ENCODE assay signal across 8 cellular contexts in genomic region chr17:42458497-42459255, GRCh38. TPM values are rescaled to one million over a fixed set of nuclear protein-coding genes. Genes with fewer than 3 reads are reported as not detected.
DNase-seq lines count a peak whose midpoint lies in the region; ATAC-seq and TF ChIP-seq lines count a peak whose summit lies in the region.

ATP6V0A1 (plus strand) TSS chr17:42458878; CDS start chr17:42460895, 2,017 bp downstream.

- no peaks in the 10 kb centered on the region for H3K9me3 Mint-ChIP-seq in CD4-positive, alpha-beta T cell
- no peaks in the 10 kb centered on the region for H3K9me3 Mint-ChIP-seq in activated T-cell treated with anti-CD3 and anti-CD28 coated beads, Interleukin-2, amount 50 U/mL, for 24 hours

- intact Hi-C loops in CD4-positive, alpha-beta T cell (cut with DNase I, micrococcal nuclease) = loop anchor here in 1 of 2 experiments (2.0 to 5.0 kb wide), 2 partner anchors 26 to 121 kb away; no protein-coding TSS in a partner anchor

- no peaks in the 10 kb centered on the region for H3K9me3 ChIP-seq in CD4-positive, alpha-beta T cell (ENCODE audit: control insufficient read depth, low read length)
- H3K9me3 ChIP-seq in HUES6 (ENCODE audit: control insufficient read depth, insufficient read depth, low read depth, low read length) (no peaks in the 10 kb centered on the region), esophagus (ENCODE audit: control insufficient read depth in 2 of 2, insufficient read depth in 1 of 2, low read depth in 1 of 2, low read length in 1 of 2) (no peaks in the 10 kb centered on the region), mucosa of rectum (ENCODE audit: control insufficient read depth in 2 of 2, low read length in 2 of 2) (no peaks in the 10 kb centered on the region)

- H3K27ac ChIP-seq in CD4-positive, alpha-beta T cell (ENCODE audit: low read depth, low read length) = no peak within 1 kb of the TSS
- 0 out of 2 replicates have a peak within 1 kb of the TSS, but pooled peaks have one; percentile 42 for H3K27ac ChIP-seq in HUES6 (ENCODE audit: low read depth, low read length)
- peak within 1 kb of the TSS; percentile 97 for H3K27ac ChIP-seq in esophagus (ENCODE audit: low read depth in 2 of 2, low read length in 1 of 2)
- H3K27ac ChIP-seq in mucosa of rectum (ENCODE audit: low read depth in 2 of 2, low read length in 2 of 2) = peak within 1 kb of the TSS; percentile 97 to 98

- peak; percentile 81 for ATAC-seq in CD4-positive, alpha-beta T cell (ENCODE audit: poor library complexity)

- H3K27me3 Mint-ChIP-seq in CD4-positive, alpha-beta T cell = no peaks in the 10 kb centered on the region
- H3K27me3 Mint-ChIP-seq in activated T-cell treated with anti-CD3 and anti-CD28 coated beads, Interleukin-2, amount 50 U/mL, for 24 hours = no peaks in the 10 kb centered on the region

- H3K4me3 ChIP-seq in HUES6 (ENCODE audit: low read depth, low read length) (peak within 1 kb of the TSS; percentile 82), esophagus (ENCODE audit: low read depth in 1 of 2, low read length in 2 of 2) (peak within 1 kb of the TSS; percentile 55 to 62), mucosa of rectum (ENCODE audit: low read length in 2 of 2) (peak within 1 kb of the TSS; percentile 91 to 94)

- H3K27me3 ChIP-seq in CD4-positive, alpha-beta T cell (ENCODE audit: control insufficient read depth, insufficient read depth, low read length) = no peaks in the 10 kb centered on the region
- H3K27me3 ChIP-seq in HUES6 (ENCODE audit: control insufficient read depth, insufficient read depth, low read length) (no peaks in the 10 kb centered on the region), esophagus (ENCODE audit: control insufficient read depth in 1 of 2, insufficient read depth in 2 of 2, low read length in 2 of 2) (no peaks in the 10 kb centered on the region), mucosa of rectum (ENCODE audit: control insufficient read depth in 2 of 2, insufficient read depth in 2 of 2, low read length in 2 of 2) (no peaks in the 10 kb centered on the region)

- H3K9ac ChIP-seq in HUES6 (ENCODE audit: low read length) = peak within 1 kb of the TSS; percentile 56
- peak within 1 kb of the TSS; percentile 98 to 99 for H3K9ac ChIP-seq in mucosa of rectum (ENCODE audit: low read depth in 1 of 2, low read length in 2 of 2)

- POLR2A ChIA-PET in CD4-positive, alpha-beta T cell (lab: Charles Lee) = interaction anchor here (0.7 to 1.0 kb wide), 2 partner anchors 23 to 53 kb away, joined by 3 to 5 read pairs; no protein-coding TSS in a partner anchor

- CTCF ChIA-PET in CD4-positive, alpha-beta T cell (lab: Charles Lee) = no interaction called here

- H3K4me1 Mint-ChIP-seq in CD4-positive, alpha-beta T cell (ENCODE audit: low read depth) = peaks cover 47% of the 10 kb centered on the region
- H3K4me1 Mint-ChIP-seq in activated T-cell treated with anti-CD3 and anti-CD28 coated beads, Interleukin-2, amount 50 U/mL, for 24 hours (ENCODE audit: low read depth) = peaks cover 43% of the 10 kb centered on the region

- H3K4me1 ChIP-seq in HUES6 (ENCODE audit: control insufficient read depth, insufficient read depth, low read length) = peaks cover 18% of the 10 kb centered on the region
- H3K4me1 ChIP-seq in esophagus (ENCODE audit: control insufficient read depth in 2 of 2, insufficient read depth in 2 of 2, low read length in 1 of 2) = peaks cover 0 to 2% of the 10 kb centered on the region in 2 donors
- H3K4me1 ChIP-seq in mucosa of rectum (ENCODE audit: control insufficient read depth in 2 of 2, insufficient read depth in 2 of 2, low read length in 2 of 2) = peaks cover 9 to 16% of the 10 kb centered on the region in 2 donors

- DNase-seq in CD4-positive, alpha-beta T cell = peak; percentile 72 to 88 (median 82)
- peak; percentile 92 for DNase-seq in GM20000 (ENCODE audit: low spot score)
- peak; percentile 95 for DNase-seq in OCI-M1 (lab: John Stamatoyannopoulos, UW)
- DNase-seq in activated T-cell treated with anti-CD3 and anti-CD28 coated beads, Interleukin-2, amount 50 U/mL, for 24 hours = peak; percentile 93
- DNase-seq in stimulated activated CD8-positive, alpha-beta memory T cell treated with anti-CD3 and anti-CD28 coated beads, Interleukin-4, amount 100 ng/mL, for 4 hours (ENCODE audit: low read depth in 2 of 2, low spot score in 1 of 2) = peak; percentile 78

- H3K36me3 ChIP-seq in HUES6 (ENCODE audit: control insufficient read depth, insufficient read depth, low read length) = peaks cover 12% of the 10 kb centered on the region
- no peaks in the 10 kb centered on the region for H3K36me3 ChIP-seq in esophagus (ENCODE audit: control insufficient read depth in 2 of 2, insufficient read depth in 2 of 2, low read length in 1 of 2)
- peaks cover 3 to 9% of the 10 kb centered on the region in 2 donors for H3K36me3 ChIP-seq in mucosa of rectum (ENCODE audit: control insufficient read depth in 2 of 2, insufficient read depth in 2 of 2, low read length in 2 of 2)

- 1 to 2% methylated on average over 45 of the region's 45 CpGs for WGBS in esophagus, 2 donors

- peak within 1 kb of the TSS; percentile 92 for H3K4me3 Mint-ChIP-seq in CD4-positive, alpha-beta T cell
- peak within 1 kb of the TSS; percentile 85 for H3K4me3 Mint-ChIP-seq in activated T-cell treated with anti-CD3 and anti-CD28 coated beads, Interleukin-2, amount 50 U/mL, for 24 hours

- H3K36me3 Mint-ChIP-seq in CD4-positive, alpha-beta T cell (ENCODE audit: low read depth) = peaks cover 25% of the 10 kb centered on the region
- H3K36me3 Mint-ChIP-seq in activated T-cell treated with anti-CD3 and anti-CD28 coated beads, Interleukin-2, amount 50 U/mL, for 24 hours (ENCODE audit: low read depth) = peaks cover 16% of the 10 kb centered on the region

- peak within 1 kb of the TSS; percentile 85 for H3K27ac Mint-ChIP-seq in CD4-positive, alpha-beta T cell
- peak within 1 kb of the TSS; percentile 92 for H3K27ac Mint-ChIP-seq in activated T-cell treated with anti-CD3 and anti-CD28 coated beads, Interleukin-2, amount 50 U/mL, for 24 hours

- no peak for TF ChIP-seq CTCF in CD4-positive, alpha-beta T cell (IDR thresholded peaks at IDR 0.05)
- no peak for TF ChIP-seq CTCF in GM20000 (IDR thresholded peaks at IDR 0.05; ENCODE audit: extremely low read depth, missing control alignments)

RNA-seq across cellular contexts. Expression of gene ATP6V0A1, which starts in this region (rescaled TPM):
- 10 to 100 TPM; 10.4 to 14.4 TPM for total RNA-seq in CD4-positive, alpha-beta T cell
- polyA plus RNA-seq in esophagus = 10 to 100 TPM; 27.0 to 27.5 TPM
